24 cellular contexts compared by ENCODE assay signal in the genomic region with DNA sequence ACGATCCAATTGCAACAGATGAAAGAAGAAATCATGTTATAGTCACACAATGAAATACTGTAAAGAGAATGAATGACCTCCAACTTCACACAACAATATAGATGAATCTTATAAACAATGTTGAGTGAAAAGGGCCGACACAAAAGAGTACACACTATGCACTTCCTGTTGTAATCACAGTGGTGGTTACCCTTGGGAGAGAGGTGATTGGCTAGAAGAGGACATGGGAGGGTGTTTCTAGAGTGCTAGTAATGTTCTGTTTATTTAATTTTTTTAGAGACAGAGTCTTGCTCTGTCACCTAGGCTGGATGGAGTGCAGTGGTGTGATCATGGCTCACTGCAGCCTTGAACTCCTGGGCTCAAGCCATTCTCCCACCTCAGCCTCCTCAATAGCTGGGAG.
"Had no signal": no experiment of that assay in that cellular context is flagged by ENCODE, and none has a peak within 500 bp of the region (broad histone marks: within the 10 kb centered on the region; RNA-seq: fewer than 3 reads in every experiment).

No MANE protein-coding gene starts in this region.

- H3K4me1 ChIP-seq: foreskin keratinocyte, lower lobe of right lung, sigmoid colon, upper lobe of right lung had no signal

- DNase-seq: activated B cell treated with CpG ODN at 0.5 μM for 24 hours; activated CD4-positive, alpha-beta T cell treated with anti-CD3 and anti-CD28 coated beads for 36 hours; activated CD4-positive, alpha-beta T cell treated with anti-CD3 and anti-CD28 coated beads, Interleukin-2, amount 50 U/mL, for 4 hours; activated gamma-delta T cell; activated T-cell treated with anti-CD3 and anti-CD28 coated beads for 4 hours; amygdala; effector CD4-positive, alpha-beta T cell; erythroblast; foreskin keratinocyte; lower lobe of right lung; mesendoderm; mucosa of descending colon; retina; sigmoid colon; stimulated activated CD4-positive, alpha-beta T cell treated with anti-CD3 and anti-CD28 coated beads, Interleukin-4, amount 100 ng/mL, for 1 hour; stimulated activated naive CD4-positive, alpha-beta T cell treated with Interleukin-2 at 50 U/mL for 16 hours; substantia nigra; SW 1271; T-helper 17 cell; thyroid gland; upper lobe of right lung had no signal

- H3K27ac ChIP-seq: foreskin keratinocyte, lower lobe of right lung, sigmoid colon, thyroid gland, upper lobe of right lung had no signal

- ATAC-seq: activated CD4-positive, alpha-beta T cell treated with anti-CD3 and anti-CD28 coated beads for 36 hours; foreskin keratinocyte; left lobe of liver; lower lobe of right lung; mucosa of descending colon; T-helper 17 cell; upper lobe of right lung had no signal

- H3K4me1 Mint-ChIP-seq: activated B cell treated with CpG ODN at 0.5 μM for 24 hours; activated CD4-positive, alpha-beta T cell treated with anti-CD3 and anti-CD28 coated beads for 36 hours; T-helper 17 cell had no signal

- H3K9me3 Mint-ChIP-seq: activated B cell treated with CpG ODN at 0.5 μM for 24 hours; activated T-helper 1 cell treated with anti-CD3 and anti-CD28 coated beads, Interleukin-12 subunit alpha, Interleukin-12 subunit beta, Interleukin-2, Interleukin-4 antibody, amounts not matched to agents 30 ng/mL and 10 ng/mL and 1 ng/mL, durations not matched to agents 14 hours and 24 hours and 36 hours had no signal

- H3K4me3 ChIP-seq: lower lobe of right lung, mucosa of descending colon, sigmoid colon, thyroid gland, upper lobe of right lung had no signal

- H3K27ac Mint-ChIP-seq: activated B cell treated with CpG ODN at 0.5 μM for 24 hours; activated CD4-positive, alpha-beta T cell treated with anti-CD3 and anti-CD28 coated beads for 36 hours; activated T-helper 1 cell treated with anti-CD3 and anti-CD28 coated beads, Interleukin-12 subunit alpha, Interleukin-12 subunit beta, Interleukin-2, Interleukin-4 antibody, amounts not matched to agents 30 ng/mL and 10 ng/mL and 1 ng/mL, durations not matched to agents 14 hours and 24 hours and 36 hours; progenitor cell of endocrine pancreas; T-helper 17 cell had no signal

- H3K27me3 ChIP-seq: foreskin keratinocyte, sigmoid colon, thyroid gland, upper lobe of right lung had no signal

- H3K27me3 Mint-ChIP-seq: activated B cell treated with CpG ODN at 0.5 μM for 24 hours; activated CD4-positive, alpha-beta T cell treated with anti-CD3 and anti-CD28 coated beads for 36 hours; progenitor cell of endocrine pancreas; T-helper 17 cell had no signal

- H3K4me3 Mint-ChIP-seq: activated B cell treated with CpG ODN at 0.5 μM for 24 hours; activated CD4-positive, alpha-beta T cell treated with anti-CD3 and anti-CD28 coated beads for 36 hours; activated T-helper 1 cell treated with anti-CD3 and anti-CD28 coated beads, Interleukin-12 subunit alpha, Interleukin-12 subunit beta, Interleukin-2, Interleukin-4 antibody, amounts not matched to agents 30 ng/mL and 10 ng/mL and 1 ng/mL, durations not matched to agents 14 hours and 24 hours and 36 hours; T-helper 17 cell had no signal

- H3K9me3 ChIP-seq: lower lobe of right lung, mucosa of descending colon, sigmoid colon, thyroid gland, upper lobe of right lung had no signal
